16 cellular contexts compared by ENCODE assay signal in genomic region chr7:155921086-155921803, GRCh38.
A peak's percentile ranks its signal among the peaks of the same experiment; 100 is the strongest.
DNase-seq lines count a peak whose midpoint lies in the region; ATAC-seq and TF ChIP-seq lines count a peak whose summit lies in the region.
"Had no signal": no experiment of that assay in that cellular context is flagged by ENCODE, and none has a peak within 500 bp of the region (broad histone marks: within the 10 kb centered on the region; RNA-seq: fewer than 3 reads in every experiment).

No MANE protein-coding gene starts in this region.

- intact Hi-C loops in HCT116 (cut with micrococcal nuclease): no loop called here
- intact Hi-C loops in body of pancreas (cut with DNase I): no loop called here
- intact Hi-C loops in spleen (cut with DNase I; ENCODE audit: low total_unique reads): no loop called here

- WGBS in body of pancreas, 2 donors: 85 to 94% methylated on average over 5 to 12 of the region's 12 CpGs
- WGBS in spleen, 5 donors: 86 to 95% (median 92%) methylated on average over 5 to 12 of the region's 12 CpGs

- ATAC-seq in HCT116: peak; percentile 2; the same call in 1 of the 2 replicates
- no peak for ATAC-seq in body of pancreas
- no peak for ATAC-seq in HG02588 (IDR thresholded peaks at IDR 0.05; ENCODE audit: unreplicated experiment)
- ATAC-seq: HepG2 had no signal

- H3K9me2 ChIP-seq in HCT116 (ENCODE audit: insufficient read depth): no peaks in the 10 kb centered on the region

- H2AFZ ChIP-seq in HCT116 (ENCODE audit: low read depth, low read length, poor library complexity, severe bottlenecking): peak overlapping the region; percentile 19

- no TSS peak for BruUV-seq in HCT116 (replicated peaks; lab: Mats Ljungman, UMichigan)

- H3K27me3 ChIP-seq in HCT116 (ENCODE audit: insufficient read depth, low read length): no peaks in the 10 kb centered on the region
- H3K27me3 ChIP-seq in body of pancreas: no peaks in the 10 kb centered on the region
- H3K27me3 ChIP-seq in mucosa of stomach (ENCODE audit: control insufficient read depth, insufficient read depth, low read length): no peaks in the 10 kb centered on the region
- peaks cover 0 to 4% (median 0%) of the 10 kb centered on the region in 7 donors for H3K27me3 ChIP-seq in spleen (replicated peaks in 1 of 7)

- H3K4me3 ChIP-seq in HCT116 (replicated peaks in 1 of 2; ENCODE audit: low read depth in 1 of 2, low read length in 2 of 2) (peak overlapping the region in 1 of 2 experiments; percentile 10; a peak in 1 of 4 replicates), body of pancreas (no peak overlapping the region), mucosa of stomach (ENCODE audit: low read length) (no peak overlapping the region), spleen (no peak overlapping the region)
- H3K4me3 ChIP-seq: HAP-1 had no signal

- no peaks in the 10 kb centered on the region for H3K79me2 ChIP-seq in HCT116 (ENCODE audit: insufficient read depth, low read length)

- POLR2A ChIA-PET in HCT116 (lab: Charles Lee): interaction anchor here (1.2 kb wide), 2 partner anchors 30 to 41 kb away, joined by 3 to 4 read pairs; no protein-coding TSS in a partner anchor

- CTCF ChIA-PET in HCT116 (lab: Charles Lee): interaction anchor here (1.7 kb wide), 1 partner anchor 30 kb away, joined by 4 read pairs; no protein-coding TSS in a partner anchor

- H3K9ac ChIP-seq in HCT116 (ENCODE audit: low read length) (peak overlapping the region; percentile 52; the same call in 1 of the 2 replicates), mucosa of stomach (ENCODE audit: low read length) (peak overlapping the region; percentile 78)

- TF ChIP-seq CTCF in HCT116 (IDR thresholded peaks at IDR 0.05 in 2 of 3, conservative IDR thresholded peaks at IDR 0.05 in 1 of 3; ENCODE audit: borderline replicate concordance in 1 of 3, insufficient read depth in 1 of 3, low read depth in 2 of 3, low read length in 2 of 3) (no peak), body of pancreas (IDR thresholded peaks at IDR 0.05) (no peak), spleen (IDR thresholded peaks at IDR 0.05 in 8 of 11, conservative IDR thresholded peaks at IDR 0.05 in 3 of 11) (no peak)

- peaks cover 35 to 49% of the 10 kb centered on the region in 2 experiments for H3K4me1 ChIP-seq in HCT116 (ENCODE audit: control insufficient read depth in 1 of 2, insufficient read depth in 2 of 2, low read length in 2 of 2)
- H3K4me1 ChIP-seq in body of pancreas: peaks cover 24% of the 10 kb centered on the region
- H3K4me1 ChIP-seq in mucosa of stomach (ENCODE audit: control insufficient read depth, insufficient read depth, low read length): peaks cover 79% of the 10 kb centered on the region
- no peaks in the 10 kb centered on the region for H3K4me1 ChIP-seq in spleen
- H3K4me1 ChIP-seq: HAP-1 had no signal

- peak overlapping the region; percentile 71 for H3K4me2 ChIP-seq in HCT116 (ENCODE audit: low read length)

- no peak for TF ChIP-seq POLR2A in HCT116 (IDR thresholded peaks at IDR 0.05; ENCODE audit: borderline replicate concordance, extremely low read depth, insufficient read depth, insufficient read length)
- no peak for TF ChIP-seq POLR2A in body of pancreas (IDR thresholded peaks at IDR 0.05)
- TF ChIP-seq POLR2A in spleen (IDR thresholded peaks at IDR 0.05): no peak

- H3K27ac ChIP-seq in HCT116 (ENCODE audit: low read depth, low read length) (peak overlapping the region; percentile 60), body of pancreas (peak overlapping the region in 3 of 4 donors; percentile 50 to 71 (median 70)), spleen (no peak overlapping the region), caudate nucleus (ENCODE audit: low read depth, low read length) (no peak overlapping the region), substantia nigra (ENCODE audit: low read depth, low read length, poor library complexity, severe bottlenecking) (no peak overlapping the region)

- no peaks in the 10 kb centered on the region for H4K20me1 ChIP-seq in HCT116 (ENCODE audit: insufficient read depth)

- H3K9me3 ChIP-seq in HCT116 (ENCODE audit: control insufficient read depth in 1 of 2, insufficient read depth in 1 of 2, low read depth in 1 of 2, low read length in 2 of 2) (no peaks in the 10 kb centered on the region), body of pancreas (no peaks in the 10 kb centered on the region), mucosa of stomach (ENCODE audit: control insufficient read depth, low read length) (no peaks in the 10 kb centered on the region), spleen (no peaks in the 10 kb centered on the region)
- H3K9me3 ChIP-seq: HAP-1 had no signal

- RAD21 ChIA-PET in HCT116 (lab: Charles Lee; ENCODE audit: low non-redundant PET in 1 of 2, low total read pairs in 2 of 2, uncharacterized antibody in 2 of 2, unreplicated experiment in 2 of 2): interaction anchor here in 1 of 2 experiments (1.5 kb wide), 1 partner anchor 31 kb away, joined by 3 read pairs; no protein-coding TSS in a partner anchor

- H3K36me3 ChIP-seq in HCT116 (ENCODE audit: control insufficient read depth in 1 of 2, insufficient read depth in 2 of 2, low read length in 2 of 2) (no peaks in the 10 kb centered on the region), body of pancreas (replicated peaks in 1 of 2; ENCODE audit: insufficient read depth in 1 of 2, low read depth in 2 of 2) (no peaks in the 10 kb centered on the region), mucosa of stomach (ENCODE audit: control insufficient read depth, insufficient read depth, low read length) (no peaks in the 10 kb centered on the region), spleen (no peaks in the 10 kb centered on the region)
- H3K36me3 ChIP-seq: HAP-1 had no signal

- DNase-seq in HCT116 (ENCODE audit: low read depth, low spot score) (no peak), body of pancreas (no peak), spleen (peak; percentile 49), caudate nucleus (lab: John Stamatoyannopoulos, UW) (no peak), substantia nigra (lab: John Stamatoyannopoulos, UW) (no peak), NCI-H2081 treated with DMSO at 0.1 percent for 48 hours (lab: John Stamatoyannopoulos, UW) (no peak)
- DNase-seq: ACHN, DMS79, KG1, NCI-H146, NCI-H2081, NCI-H524 had no signal

- no peak for TF ChIP-seq RAD21 in HCT116 (IDR thresholded peaks at IDR 0.05; ENCODE audit: low read depth)

TF ChIP-seq in HCT116, 20 proteins besides CTCF, POLR2A, EP300 and RAD21:
- TF ChIP-seq ELF1 (IDR thresholded peaks at IDR 0.05; ENCODE audit: borderline replicate concordance, low read depth) (no peak), SP1 (IDR thresholded peaks at IDR 0.05; ENCODE audit: low read depth) (no peak), JUND (IDR thresholded peaks at IDR 0.05) (no peak)
- TF ChIP-seq, protein P1, sequence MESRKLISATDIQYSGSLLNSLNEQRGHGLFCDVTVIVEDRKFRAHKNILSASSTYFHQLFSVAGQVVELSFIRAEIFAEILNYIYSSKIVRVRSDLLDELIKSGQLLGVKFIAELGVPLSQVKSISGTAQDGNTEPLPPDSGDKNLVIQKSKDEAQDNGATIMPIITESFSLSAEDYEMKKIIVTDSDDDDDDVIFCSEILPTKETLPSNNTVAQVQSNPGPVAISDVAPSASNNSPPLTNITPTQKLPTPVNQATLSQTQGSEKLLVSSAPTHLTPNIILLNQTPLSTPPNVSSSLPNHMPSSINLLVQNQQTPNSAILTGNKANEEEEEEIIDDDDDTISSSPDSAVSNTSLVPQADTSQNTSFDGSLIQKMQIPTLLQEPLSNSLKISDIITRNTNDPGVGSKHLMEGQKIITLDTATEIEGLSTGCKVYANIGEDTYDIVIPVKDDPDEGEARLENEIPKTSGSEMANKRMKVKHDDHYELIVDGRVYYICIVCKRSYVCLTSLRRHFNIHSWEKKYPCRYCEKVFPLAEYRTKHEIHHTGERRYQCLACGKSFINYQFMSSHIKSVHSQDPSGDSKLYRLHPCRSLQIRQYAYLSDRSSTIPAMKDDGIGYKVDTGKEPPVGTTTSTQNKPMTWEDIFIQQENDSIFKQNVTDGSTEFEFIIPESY (IDR thresholded peaks at IDR 0.05; ENCODE audit: extremely low read depth, insufficient replicate concordance, low read length): no peak
TF ChIP-seq in HCT116: peak in this region for 0.

Comparison
In these comparisons a context has a peak if more than half of its experiments do, and no peak if none do; other contexts are left out.
1. H3K27ac ChIP-seq: peak in HCT116 (single experiment) and body of pancreas (3 of 4); none in spleen (0 of 8), caudate nucleus (single experiment) and substantia nigra (single experiment).